16 cellular contexts compared by ENCODE assay signal in genomic region chr3:50146316-50146901, GRCh38. TPM values are rescaled to one million over a fixed set of nuclear protein-coding genes. Genes with fewer than 3 reads are reported as not detected.
DNase-seq lines count a peak whose midpoint lies in the region; FAIRE-seq and TF ChIP-seq lines count a peak whose summit lies in the region.
"Had no signal": no experiment of that assay in that cellular context is flagged by ENCODE, and none has a peak within 500 bp of the region (broad histone marks: within the 10 kb centered on the region; RNA-seq: fewer than 3 reads in every experiment).

No MANE protein-coding gene starts in this region.

- H3K9me1 ChIP-seq in keratinocyte (ENCODE audit: control insufficient read depth, extremely low read depth, insufficient read depth, low read length), result no peaks in the 10 kb centered on the region

- H3K4me2 ChIP-seq in keratinocyte (ENCODE audit: control insufficient read depth, extremely low read depth, insufficient read depth, low read depth, low read length), result peak overlapping the region; percentile 2

- H4K20me1 ChIP-seq in keratinocyte (ENCODE audit: control insufficient read depth, extremely low read depth, insufficient read depth, low read length), result no peaks in the 10 kb centered on the region

- POLR2A ChIA-PET in HEK293 (lab: Yijun Ruan, JAX), result no interaction called here

- H3K4me3 ChIP-seq in AG10803 (ENCODE audit: low read length) (no peak overlapping the region), HEK293 (ENCODE audit: low read depth, low read length) (no peak overlapping the region), keratinocyte (ENCODE audit: control insufficient read depth in 2 of 3, extremely low read depth in 1 of 3, insufficient read depth in 2 of 3, low read depth in 1 of 3, low read length in 3 of 3) (no peak overlapping the region)
- H3K4me3 ChIP-seq: spleen, vagina had no signal

- dilution Hi-C loops in keratinocyte (cut with MboI; ENCODE audit: extremely low pct_ligation_motif_present, low sequenced_read_pairs), result no loop called here

- H3K9ac ChIP-seq in keratinocyte (ENCODE audit: control insufficient read depth, extremely low read depth, insufficient read depth, low read length), result no peak overlapping the region
- H3K9ac ChIP-seq: parathyroid adenoma had no signal

- peak; percentile 79 for FAIRE-seq in keratinocyte (lab: Jason Lieb, UNC)

- no peaks in the 10 kb centered on the region for H3K27me3 ChIP-seq in keratinocyte (ENCODE audit: control insufficient read depth, extremely low read depth, insufficient read depth, low read length)
- H3K27me3 ChIP-seq: spleen, vagina had no signal

- CTCF ChIA-PET in HEK293 (lab: Yijun Ruan, JAX), result no interaction called here

- no peaks in the 10 kb centered on the region for H3K79me2 ChIP-seq in keratinocyte (ENCODE audit: control insufficient read depth, insufficient read depth, low read length)
- H3K79me2 ChIP-seq: parathyroid adenoma had no signal

- no peaks in the 10 kb centered on the region for H3K9me3 ChIP-seq in HEK293 (ENCODE audit: control insufficient read depth, insufficient read depth, low read depth, low read length)
- no peaks in the 10 kb centered on the region for H3K9me3 ChIP-seq in keratinocyte (ENCODE audit: control insufficient read depth, low read depth, low read length)
- H3K9me3 ChIP-seq: spleen, vagina had no signal

- H3K36me3 ChIP-seq in HEK293 (ENCODE audit: control insufficient read depth in 2 of 2, insufficient read depth in 1 of 2, low read length in 2 of 2) (no peaks in the 10 kb centered on the region), keratinocyte (ENCODE audit: control insufficient read depth in 2 of 2, extremely low read depth in 1 of 2, insufficient read depth in 2 of 2, low read length in 2 of 2) (no peaks in the 10 kb centered on the region)
- H3K36me3 ChIP-seq: spleen, vagina had no signal

- H2AFZ ChIP-seq in keratinocyte (ENCODE audit: control insufficient read depth, low read length), result no peak overlapping the region
- H2AFZ ChIP-seq: parathyroid adenoma had no signal

- H3K4me1 ChIP-seq in HEK293 (ENCODE audit: control insufficient read depth, insufficient read depth, low read length), result no peaks in the 10 kb centered on the region
- H3K4me1 ChIP-seq in keratinocyte (ENCODE audit: control insufficient read depth, extremely low read depth, insufficient read depth, low read length), result peaks cover 29% of the 10 kb centered on the region

- peak; percentile 14; the same call in 1 of the 2 replicates for TF ChIP-seq CTCF in AG10803 (conservative IDR thresholded peaks at IDR 0.05; ENCODE audit: low read length)
- peak; percentile 59 for TF ChIP-seq CTCF in HEK293 (tag by site-specific recombination; IDR thresholded peaks at IDR 0.05)
- no peak for TF ChIP-seq CTCF in keratinocyte (optimal IDR thresholded peaks at IDR 0.05 in 1 of 3, IDR thresholded peaks at IDR 0.05 in 1 of 3, conservative IDR thresholded peaks at IDR 0.05 in 1 of 3; ENCODE audit: extremely low read depth in 1 of 3, insufficient read depth in 2 of 3, low read length in 3 of 3)

- DNase-seq in AG10803 (ENCODE audit: low read depth) (no peak), SK-N-DZ (ENCODE audit: low spot score) (peak; percentile 60), keratinocyte (ENCODE audit: low read depth, low spot score) (no peak), superior temporal gyrus (ENCODE audit: extremely low spot score) (no peak), NCI-H2081 (lab: John Stamatoyannopoulos, UW) (no peak), cerebellar nuclear complex (lab: John Stamatoyannopoulos, UW) (no peak), NCI-H187 (lab: John Stamatoyannopoulos, UW) (no peak)
- DNase-seq: activated CD4-positive, alpha-beta T cell treated with anti-CD3 and anti-CD28 coated beads, Interleukin-2, amount 50 U/mL, for 1 hour; hypothalamus; NCI-H2029 treated with DMSO at 0.1 percent for 48 hours; NCI-H748 treated with DMSO at 0.1 percent for 48 hours; SHP77; spleen had no signal

- no peak overlapping the region for H3K27ac ChIP-seq in HEK293 (ENCODE audit: extremely low read depth, low read depth, low read length)
- H3K27ac ChIP-seq in keratinocyte (ENCODE audit: control insufficient read depth, insufficient read depth, low read length), result no peak overlapping the region
- H3K27ac ChIP-seq: parathyroid adenoma, spleen, vagina had no signal

TF ChIP-seq in HEK293, 187 proteins besides CTCF, POLR2A, EP300 and RAD21 (continues in another document):
- TF ChIP-seq PRDM10 (tag by site-specific recombination; IDR thresholded peaks at IDR 0.05) (peak; percentile 80), ZNF530 (tag by site-specific recombination; IDR thresholded peaks at IDR 0.05; ENCODE audit: low read depth) (no peak), ZNF23 (tag by site-specific recombination; IDR thresholded peaks at IDR 0.05; ENCODE audit: borderline replicate concordance) (no peak)

RNA-seq across cellular contexts. Expression of gene SEMA3F, which starts 8.7 kb away (rescaled TPM):
- polyA plus RNA-seq in SK-N-DZ (2014; cell fraction: cytosol; rRNA removed), result 9.8 and 12.1 TPM in 2 replicates
- 17.6 and 21.8 TPM in 2 replicates for polyA plus RNA-seq in SK-N-DZ (2014; cell fraction: nucleus; rRNA removed)
- 72.8 to 115 TPM (median 102 TPM) in 3 replicates for polyA plus RNA-seq in keratinocyte
- 60.9 TPM for polyA plus RNA-seq in keratinocyte (2011; ENCODE audit: low read depth)
- 49.7 and 82.2 TPM in 2 replicates for polyA plus RNA-seq in keratinocyte (2011; cell fraction: cytosol; rRNA removed)
- 173 and 208 TPM in 2 replicates for polyA plus RNA-seq in keratinocyte (2011; cell fraction: nucleus; rRNA removed)
- 94.6 and 131 TPM in 2 replicates for polyA plus RNA-seq in keratinocyte (2012; ENCODE audit: low replicate concordance)
- 197 to 339 TPM (median 220 TPM) in 3 replicates for polyA minus RNA-seq in keratinocyte
- 180 TPM for polyA minus RNA-seq in keratinocyte (2011; cell fraction: cytosol; rRNA and poly(A)+ RNA removed)
- polyA minus RNA-seq in keratinocyte (2011; cell fraction: nucleus; rRNA and poly(A)+ RNA removed), result 209 and 249 TPM in 2 replicates

RNA-seq across cellular contexts. Expression of gene GNAT1, which starts 45.0 kb away (rescaled TPM):
- polyA plus RNA-seq in SK-N-DZ (2014; cell fraction: cytosol; rRNA removed), result 0.20 TPM in 1 of 2 replicates, not detected in the other
- not detected in 2 replicates for polyA plus RNA-seq in SK-N-DZ (2014; cell fraction: nucleus; rRNA removed)
- 0.05 to 0.12 TPM in 2 of 3 replicates, not detected in the other for polyA plus RNA-seq in keratinocyte
- polyA plus RNA-seq in keratinocyte (2011; ENCODE audit: low read depth), result not detected
- not detected in 2 replicates for polyA plus RNA-seq in keratinocyte (2011; cell fraction: cytosol; rRNA removed)
- 0.40 and 0.56 TPM in 2 replicates for polyA plus RNA-seq in keratinocyte (2011; cell fraction: nucleus; rRNA removed)
- not detected in 2 replicates for polyA plus RNA-seq in keratinocyte (2012; ENCODE audit: low replicate concordance)
- polyA minus RNA-seq in keratinocyte, result 0.13 to 0.86 TPM in 2 of 3 replicates, not detected in the other
- not detected for polyA minus RNA-seq in keratinocyte (2011; cell fraction: cytosol; rRNA and poly(A)+ RNA removed)
- 0.32 and 0.47 TPM in 2 replicates for polyA minus RNA-seq in keratinocyte (2011; cell fraction: nucleus; rRNA and poly(A)+ RNA removed)

RNA-seq across cellular contexts. Expression of gene RBM5, which starts 57.7 kb away (rescaled TPM):
- 77.0 and 116 TPM in 2 replicates for polyA plus RNA-seq in SK-N-DZ (2014; cell fraction: cytosol; rRNA removed)
- polyA plus RNA-seq in SK-N-DZ (2014; cell fraction: nucleus; rRNA removed), result 433 and 442 TPM in 2 replicates
- 73.8 to 167 TPM (median 127 TPM) in 3 replicates for polyA plus RNA-seq in keratinocyte
- 346 TPM for polyA plus RNA-seq in keratinocyte (2011; ENCODE audit: low read depth)
- 37.0 and 38.9 TPM in 2 replicates for polyA plus RNA-seq in keratinocyte (2011; cell fraction: cytosol; rRNA removed)
- polyA plus RNA-seq in keratinocyte (2011; cell fraction: nucleus; rRNA removed), result 296 and 383 TPM in 2 replicates
- polyA plus RNA-seq in keratinocyte (2012; ENCODE audit: low replicate concordance), result 62.4 and 64.9 TPM in 2 replicates
- polyA minus RNA-seq in keratinocyte, result 80.8 to 241 TPM (median 153 TPM) in 3 replicates
- 33.6 TPM for polyA minus RNA-seq in keratinocyte (2011; cell fraction: cytosol; rRNA and poly(A)+ RNA removed)
- polyA minus RNA-seq in keratinocyte (2011; cell fraction: nucleus; rRNA and poly(A)+ RNA removed), result 104 and 170 TPM in 2 replicates

RNA-seq across cellular contexts. Expression of gene SLC38A3, which starts 58.7 kb away (rescaled TPM):
- 0.03 and 0.39 TPM in 2 replicates for polyA plus RNA-seq in SK-N-DZ (2014; cell fraction: cytosol; rRNA removed)
- polyA plus RNA-seq in SK-N-DZ (2014; cell fraction: nucleus; rRNA removed), result 0.22 and 1.5 TPM in 2 replicates
- polyA plus RNA-seq in keratinocyte, result not detected in 3 replicates
- polyA plus RNA-seq in keratinocyte (2011; ENCODE audit: low read depth), result 0.22 TPM
- polyA plus RNA-seq in keratinocyte (2011; cell fraction: cytosol; rRNA removed), result 0.02 and 0.12 TPM in 2 replicates
- polyA plus RNA-seq in keratinocyte (2011; cell fraction: nucleus; rRNA removed), result 0.12 and 0.36 TPM in 2 replicates
- 0.39 TPM in 1 of 2 replicates, not detected in the other for polyA plus RNA-seq in keratinocyte (2012; ENCODE audit: low replicate concordance)
- polyA minus RNA-seq in keratinocyte, result not detected in 3 replicates
- polyA minus RNA-seq in keratinocyte (2011; cell fraction: cytosol; rRNA and poly(A)+ RNA removed), result not detected
- polyA minus RNA-seq in keratinocyte (2011; cell fraction: nucleus; rRNA and poly(A)+ RNA removed), result 0.32 TPM in 1 of 2 replicates, not detected in the other

Comparison
In these comparisons a context has a peak if more than half of its experiments do, and no peak if none do; other contexts are left out.
1. CTCF ChIP-seq: peak in AG10803 (single experiment) and HEK293 (single experiment); none in keratinocyte (0 of 3).